1 cellular context compared by ENCODE assay signal in the genomic region with DNA sequence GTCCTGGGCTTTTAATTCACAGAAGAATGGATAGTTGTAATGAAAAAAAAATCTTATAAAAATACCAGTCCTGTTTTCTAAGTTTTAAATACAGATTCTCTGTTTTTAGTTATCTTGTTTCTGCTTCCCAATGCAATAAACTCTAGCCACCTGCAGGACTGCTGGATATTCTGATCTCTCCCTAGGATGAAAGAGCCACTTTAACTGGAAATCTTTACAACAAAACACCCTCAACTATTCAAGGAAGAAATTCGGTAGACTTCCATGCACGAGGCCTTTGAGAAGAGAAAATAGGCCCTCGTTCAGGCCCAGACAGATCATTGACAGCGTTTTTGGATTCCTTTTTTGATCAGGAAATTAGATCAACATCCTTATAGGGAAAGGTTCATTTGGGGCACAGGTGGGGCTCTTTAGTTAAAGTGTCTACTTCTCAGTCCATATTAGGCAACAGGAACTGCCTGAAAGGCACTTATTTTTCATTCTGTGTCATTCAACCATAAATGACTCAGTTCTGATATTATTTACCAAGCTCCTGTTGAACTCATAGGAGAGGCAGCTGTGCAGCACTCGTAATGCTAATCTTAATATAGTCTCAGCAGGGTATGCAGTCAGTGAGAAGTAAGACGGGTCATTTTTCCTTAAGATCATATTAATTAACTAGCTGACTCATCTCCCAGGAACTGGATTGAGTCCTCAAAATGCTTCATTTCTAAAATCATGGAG.
TF ChIP-seq lines count a peak whose summit lies in the region.

No MANE protein-coding gene starts in this region.

TF ChIP-seq in HepG2, 621 proteins besides CTCF, POLR2A, EP300 and RAD21 (continued from another document and continues in another):
- TF ChIP-seq, protein P1, sequence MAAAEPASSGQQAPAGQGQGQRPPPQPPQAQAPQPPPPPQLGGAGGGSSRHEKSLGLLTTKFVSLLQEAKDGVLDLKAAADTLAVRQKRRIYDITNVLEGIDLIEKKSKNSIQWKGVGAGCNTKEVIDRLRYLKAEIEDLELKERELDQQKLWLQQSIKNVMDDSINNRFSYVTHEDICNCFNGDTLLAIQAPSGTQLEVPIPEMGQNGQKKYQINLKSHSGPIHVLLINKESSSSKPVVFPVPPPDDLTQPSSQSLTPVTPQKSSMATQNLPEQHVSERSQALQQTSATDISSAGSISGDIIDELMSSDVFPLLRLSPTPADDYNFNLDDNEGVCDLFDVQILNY (CRISPR knock-in tag; conservative IDR thresholded peaks at IDR 0.05), result no peak
- TF ChIP-seq TCF7 (IDR thresholded peaks at IDR 0.05; ENCODE audit: low read depth), result no peak
- TF ChIP-seq ZNF7 (CRISPR knock-in tag; IDR thresholded peaks at IDR 0.05), result no peak
- TF ChIP-seq MAFG (CRISPR knock-in tag; IDR thresholded peaks at IDR 0.05), result no peak
- 0 out of 2 replicates have a peak, but pooled peaks have one; percentile 10 for TF ChIP-seq NCOA2 (CRISPR knock-in tag; IDR thresholded peaks at IDR 0.05)
- no peak for TF ChIP-seq KLF12 (CRISPR knock-in tag; IDR thresholded peaks at IDR 0.05; ENCODE audit: borderline replicate concordance)
- no peak for TF ChIP-seq ATF2 (CRISPR knock-in tag; IDR thresholded peaks at IDR 0.05)
- peak; percentile 37; the same call in 1 of the 2 replicates for TF ChIP-seq ELF3 (CRISPR knock-in tag; IDR thresholded peaks at IDR 0.05)
- no peak for TF ChIP-seq MTF2 (CRISPR knock-in tag; IDR thresholded peaks at IDR 0.05; ENCODE audit: borderline replicate concordance)
- peak; percentile 41 for TF ChIP-seq PPARG (CRISPR knock-in tag; conservative IDR thresholded peaks at IDR 0.05)
- TF ChIP-seq, protein P2, sequence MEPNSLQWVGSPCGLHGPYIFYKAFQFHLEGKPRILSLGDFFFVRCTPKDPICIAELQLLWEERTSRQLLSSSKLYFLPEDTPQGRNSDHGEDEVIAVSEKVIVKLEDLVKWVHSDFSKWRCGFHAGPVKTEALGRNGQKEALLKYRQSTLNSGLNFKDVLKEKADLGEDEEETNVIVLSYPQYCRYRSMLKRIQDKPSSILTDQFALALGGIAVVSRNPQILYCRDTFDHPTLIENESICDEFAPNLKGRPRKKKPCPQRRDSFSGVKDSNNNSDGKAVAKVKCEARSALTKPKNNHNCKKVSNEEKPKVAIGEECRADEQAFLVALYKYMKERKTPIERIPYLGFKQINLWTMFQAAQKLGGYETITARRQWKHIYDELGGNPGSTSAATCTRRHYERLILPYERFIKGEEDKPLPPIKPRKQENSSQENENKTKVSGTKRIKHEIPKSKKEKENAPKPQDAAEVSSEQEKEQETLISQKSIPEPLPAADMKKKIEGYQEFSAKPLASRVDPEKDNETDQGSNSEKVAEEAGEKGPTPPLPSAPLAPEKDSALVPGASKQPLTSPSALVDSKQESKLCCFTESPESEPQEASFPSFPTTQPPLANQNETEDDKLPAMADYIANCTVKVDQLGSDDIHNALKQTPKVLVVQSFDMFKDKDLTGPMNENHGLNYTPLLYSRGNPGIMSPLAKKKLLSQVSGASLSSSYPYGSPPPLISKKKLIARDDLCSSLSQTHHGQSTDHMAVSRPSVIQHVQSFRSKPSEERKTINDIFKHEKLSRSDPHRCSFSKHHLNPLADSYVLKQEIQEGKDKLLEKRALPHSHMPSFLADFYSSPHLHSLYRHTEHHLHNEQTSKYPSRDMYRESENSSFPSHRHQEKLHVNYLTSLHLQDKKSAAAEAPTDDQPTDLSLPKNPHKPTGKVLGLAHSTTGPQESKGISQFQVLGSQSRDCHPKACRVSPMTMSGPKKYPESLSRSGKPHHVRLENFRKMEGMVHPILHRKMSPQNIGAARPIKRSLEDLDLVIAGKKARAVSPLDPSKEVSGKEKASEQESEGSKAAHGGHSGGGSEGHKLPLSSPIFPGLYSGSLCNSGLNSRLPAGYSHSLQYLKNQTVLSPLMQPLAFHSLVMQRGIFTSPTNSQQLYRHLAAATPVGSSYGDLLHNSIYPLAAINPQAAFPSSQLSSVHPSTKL (CRISPR knock-in tag; IDR thresholded peaks at IDR 0.05), result 0 out of 2 replicates have a peak, but pooled peaks have one; percentile 41
- TF ChIP-seq ZNF652 (CRISPR knock-in tag; IDR thresholded peaks at IDR 0.05; ENCODE audit: borderline replicate concordance, low read depth), result no peak
- no peak for TF ChIP-seq NFE2 (CRISPR knock-in tag; IDR thresholded peaks at IDR 0.05)
- no peak for TF ChIP-seq ZNF670 (CRISPR knock-in tag; IDR thresholded peaks at IDR 0.05; ENCODE audit: borderline replicate concordance)
- no peak for TF ChIP-seq BCL6 (CRISPR knock-in tag; IDR thresholded peaks at IDR 0.05)
- TF ChIP-seq FOXP1 (IDR thresholded peaks at IDR 0.05), result no peak
- TF ChIP-seq FOXP1 (CRISPR knock-in tag; IDR thresholded peaks at IDR 0.05), result peak; percentile 8; the same call in 1 of the 2 replicates
- TF ChIP-seq ZBED4 (CRISPR knock-in tag; IDR thresholded peaks at IDR 0.05; ENCODE audit: borderline replicate concordance), result no peak
- TF ChIP-seq ZSCAN12 (CRISPR knock-in tag; IDR thresholded peaks at IDR 0.05), result no peak
- TF ChIP-seq ZNF34 (CRISPR knock-in tag; IDR thresholded peaks at IDR 0.05; ENCODE audit: borderline replicate concordance), result no peak
- TF ChIP-seq MEIS1 (CRISPR knock-in tag; IDR thresholded peaks at IDR 0.05; ENCODE audit: borderline replicate concordance), result no peak
- TF ChIP-seq NFKBIZ (CRISPR knock-in tag; IDR thresholded peaks at IDR 0.05), result no peak
- no peak for TF ChIP-seq ZNF512 (CRISPR knock-in tag; IDR thresholded peaks at IDR 0.05)
- peak; percentile 84 for TF ChIP-seq MED1 (CRISPR knock-in tag; IDR thresholded peaks at IDR 0.05)
- TF ChIP-seq FOXO1 (CRISPR knock-in tag; IDR thresholded peaks at IDR 0.05), result peak; percentile 15; the same call in 1 of the 2 replicates
- no peak for TF ChIP-seq MIXL1 (CRISPR knock-in tag; IDR thresholded peaks at IDR 0.05)
- TF ChIP-seq, protein P3, sequence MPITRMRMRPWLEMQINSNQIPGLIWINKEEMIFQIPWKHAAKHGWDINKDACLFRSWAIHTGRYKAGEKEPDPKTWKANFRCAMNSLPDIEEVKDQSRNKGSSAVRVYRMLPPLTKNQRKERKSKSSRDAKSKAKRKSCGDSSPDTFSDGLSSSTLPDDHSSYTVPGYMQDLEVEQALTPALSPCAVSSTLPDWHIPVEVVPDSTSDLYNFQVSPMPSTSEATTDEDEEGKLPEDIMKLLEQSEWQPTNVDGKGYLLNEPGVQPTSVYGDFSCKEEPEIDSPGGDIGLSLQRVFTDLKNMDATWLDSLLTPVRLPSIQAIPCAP (CRISPR knock-in tag; IDR thresholded peaks at IDR 0.05; ENCODE audit: low read depth), result no peak
- TF ChIP-seq ETV5 (CRISPR knock-in tag; IDR thresholded peaks at IDR 0.05; ENCODE audit: borderline replicate concordance), result peak; percentile 21; the same call in 1 of the 2 replicates
- TF ChIP-seq REST (IDR thresholded peaks at IDR 0.05; ENCODE audit: borderline replicate concordance in 1 of 2, low read depth in 1 of 2, low read length in 2 of 2), result no peak
- no peak for TF ChIP-seq KMT2B (CRISPR knock-in tag; IDR thresholded peaks at IDR 0.05)
- TF ChIP-seq ZNF850 (CRISPR knock-in tag; conservative IDR thresholded peaks at IDR 0.05), result no peak
- no peak for TF ChIP-seq ZNF180 (CRISPR knock-in tag; IDR thresholded peaks at IDR 0.05; ENCODE audit: borderline replicate concordance, low read depth)
- peak; percentile 32; the same call in 1 of the 2 replicates for TF ChIP-seq RARA (CRISPR knock-in tag; IDR thresholded peaks at IDR 0.05)
- TF ChIP-seq NFIB (CRISPR knock-in tag; IDR thresholded peaks at IDR 0.05; ENCODE audit: borderline replicate concordance), result no peak
- peak; percentile 42; the same call in 1 of the 2 replicates for TF ChIP-seq SAP130 (CRISPR knock-in tag; IDR thresholded peaks at IDR 0.05; ENCODE audit: low read depth)
- no peak for TF ChIP-seq SMYD3 (CRISPR knock-in tag; IDR thresholded peaks at IDR 0.05)
- TF ChIP-seq USF2 (IDR thresholded peaks at IDR 0.05; ENCODE audit: low read depth, low read length), result no peak
- TF ChIP-seq USF2 (CRISPR knock-in tag; IDR thresholded peaks at IDR 0.05; ENCODE audit: borderline replicate concordance), result peak; percentile 56; the same call in 1 of the 2 replicates
- no peak for TF ChIP-seq FOXC1 (CRISPR knock-in tag; IDR thresholded peaks at IDR 0.05; ENCODE audit: borderline replicate concordance)
